9 cellular contexts compared by ENCODE assay signal in the genomic region with DNA sequence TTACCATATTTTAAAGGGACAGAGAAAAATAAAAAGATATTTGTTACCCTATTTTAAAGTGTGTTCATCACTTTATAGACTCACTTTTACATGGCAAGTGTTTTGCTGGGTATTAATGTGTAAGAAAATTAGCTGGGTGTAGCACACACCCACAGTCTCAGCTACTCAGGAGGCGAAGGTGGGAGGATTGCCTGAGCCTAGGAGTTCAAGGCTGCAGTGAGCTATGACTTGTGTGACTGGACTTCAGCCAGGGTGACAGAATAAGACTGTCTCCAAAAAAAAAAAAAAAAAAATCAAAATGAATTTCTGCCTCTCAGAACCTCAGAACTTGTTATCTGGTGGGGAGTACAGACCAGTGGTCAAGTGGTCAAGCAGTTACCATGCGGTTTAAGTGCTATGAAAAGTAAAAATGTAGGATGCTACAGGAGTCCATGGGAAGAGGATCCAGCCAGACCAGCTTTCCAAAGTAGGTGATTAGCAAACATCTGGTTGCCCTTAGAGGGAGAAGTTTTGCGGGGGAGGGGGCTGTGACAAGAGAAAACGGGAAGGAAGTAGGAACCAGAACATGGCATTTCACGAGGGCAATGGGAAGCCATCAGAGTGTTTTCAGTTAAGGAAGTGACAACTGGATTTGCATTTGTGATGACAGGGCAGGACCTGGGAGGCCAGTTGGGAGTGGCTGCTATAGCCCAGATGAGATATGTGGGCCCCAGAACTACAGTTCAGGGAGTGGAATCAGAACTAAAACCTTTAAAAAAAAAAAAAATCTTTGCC. TPM values are rescaled to one million over a fixed set of nuclear protein-coding genes. Genes with fewer than 3 reads are reported as not detected.
A peak's percentile ranks its signal among the peaks of the same experiment; 100 is the strongest.
DNase-seq lines count a peak whose midpoint lies in the region; ATAC-seq and TF ChIP-seq lines count a peak whose summit lies in the region.
"Had no signal": no experiment of that assay in that cellular context is flagged by ENCODE, and none has a peak within 500 bp of the region (broad histone marks: within the 10 kb centered on the region; RNA-seq: fewer than 3 reads in every experiment).

No MANE protein-coding gene starts in this region.

- H3K9me3 ChIP-seq in upper lobe of left lung = no peaks in the 10 kb centered on the region
- H3K9me3 ChIP-seq: A549 had no signal

- H3K23ac ChIP-seq in mesendoderm (ENCODE audit: low read length) = no peak overlapping the region

- no CpG with 5 or more reads among the region's 5 CpGs for WGBS in mesendoderm (ENCODE audit: extremely low coverage, insufficient coverage, low lambda C conversion rate)
- WGBS in upper lobe of left lung, 2 donors = 43 to 47% methylated on average over 5 of the region's 5 CpGs

- H3K4me3 ChIP-seq in mesendoderm (ENCODE audit: low read length) (no peak overlapping the region), upper lobe of left lung (no peak overlapping the region)
- H3K4me3 ChIP-seq: A549 had no signal

- no peak overlapping the region for H3K4me2 ChIP-seq in mesendoderm (ENCODE audit: low read length)
- H3K4me2 ChIP-seq: A549 had no signal

- DNase-seq in activated CD4-positive, alpha-beta T cell treated with anti-CD3 and anti-CD28 coated beads, Interleukin-2, amount 10 ng/mL, durations not matched to agents 7 days and 5 days = no peak
- DNase-seq in activated CD4-positive, alpha-beta T cell treated with anti-CD3 and anti-CD28 coated beads for 4 hours = no peak
- DNase-seq in erythroblast (lab: John Stamatoyannopoulos, UW) (peak; percentile 19 to 58), mesendoderm (peak; percentile 76), upper lobe of left lung (peak in 1 of 2 donors; percentile 81), NAMALWA (ENCODE audit: low spot score) (no peak)

- no peak overlapping the region for H2BK120ac ChIP-seq in mesendoderm (ENCODE audit: low read depth, low read length)

- no peak for TF ChIP-seq POLR2A in erythroblast (IDR thresholded peaks at IDR 0.05; ENCODE audit: low read length)
- peak in 1 of 4 donors; percentile 25 for TF ChIP-seq POLR2A in upper lobe of left lung (IDR thresholded peaks at IDR 0.05)

- POLR2A ChIA-PET in activated CD4-positive, alpha-beta T cell treated with anti-CD3 and anti-CD28 coated beads, Interleukin-2, amount 10 ng/mL, durations not matched to agents 7 days and 5 days (lab: Charles Lee) = no interaction called here

- H3K4me1 ChIP-seq in mesendoderm (ENCODE audit: control insufficient read depth, low read depth, low read length) (peaks cover 2% of the 10 kb centered on the region), upper lobe of left lung (peaks cover 3 to 35% (median 23%) of the 10 kb centered on the region in 4 donors)

- H3K79me2 ChIP-seq in mesendoderm (ENCODE audit: control insufficient read depth, insufficient read depth, low read length) = no peaks in the 10 kb centered on the region

- CTCF ChIA-PET in activated CD4-positive, alpha-beta T cell treated with anti-CD3 and anti-CD28 coated beads, Interleukin-2, amount 10 ng/mL, durations not matched to agents 7 days and 5 days (lab: Charles Lee) = interaction anchor here (0.6 to 3.1 kb wide), 5 partner anchors 9 to 1850 kb away, joined by 3 to 10 read pairs (median 3); a partner anchor contains a TSS

- H2BK15ac ChIP-seq in mesendoderm (replicated peaks; ENCODE audit: low read depth) = no peak overlapping the region

- H4K8ac ChIP-seq in mesendoderm (ENCODE audit: low read depth, low read length) = no peak overlapping the region

- no peak overlapping the region for H3K18ac ChIP-seq in mesendoderm (ENCODE audit: low read length)

- no peak for TF ChIP-seq CTCF in upper lobe of left lung (IDR thresholded peaks at IDR 0.05)

- H3K56ac ChIP-seq in mesendoderm (ENCODE audit: low read length) = no peak overlapping the region

- H3K36me3 ChIP-seq in mesendoderm (ENCODE audit: control insufficient read depth, insufficient read depth, low read length) (no peaks in the 10 kb centered on the region), upper lobe of left lung (peaks cover 4 to 27% (median 9%) of the 10 kb centered on the region in 4 donors)

- H2AK5ac ChIP-seq in mesendoderm (ENCODE audit: low read length) = no peak overlapping the region

- H4K5ac ChIP-seq in mesendoderm (ENCODE audit: low read length) = no peak overlapping the region

- H3K27ac ChIP-seq in mesendoderm (ENCODE audit: low read depth, low read length) = no peak overlapping the region
- H3K27ac ChIP-seq in upper lobe of left lung = peak overlapping the region; percentile 68 to 73 (median 68)
- H3K27ac ChIP-seq: A549 had no signal

- H3K27me3 ChIP-seq in mesendoderm (ENCODE audit: insufficient read depth, low read length, poor library complexity) (no peaks in the 10 kb centered on the region), upper lobe of left lung (no peaks in the 10 kb centered on the region)

- no peak overlapping the region for H3K9ac ChIP-seq in mesendoderm (ENCODE audit: low read length)

- H2BK5ac ChIP-seq in mesendoderm (ENCODE audit: low read length) = no peak overlapping the region

- peaks cover 17% of the 10 kb centered on the region for H3K4me1 Mint-ChIP-seq in activated CD4-positive, alpha-beta T cell treated with anti-CD3 and anti-CD28 coated beads, Interleukin-2, amount 10 ng/mL, durations not matched to agents 7 days and 5 days

- no peak overlapping the region for H3K4ac ChIP-seq in mesendoderm (ENCODE audit: low read depth, low read length)

- H3K36me3 Mint-ChIP-seq in activated CD4-positive, alpha-beta T cell treated with anti-CD3 and anti-CD28 coated beads, Interleukin-2, amount 10 ng/mL, durations not matched to agents 7 days and 5 days (ENCODE audit: low read depth) = peaks cover 20% of the 10 kb centered on the region

- H3K9me3 Mint-ChIP-seq in activated CD4-positive, alpha-beta T cell treated with anti-CD3 and anti-CD28 coated beads, Interleukin-2, amount 10 ng/mL, durations not matched to agents 7 days and 5 days = no peaks in the 10 kb centered on the region

- no peaks in the 10 kb centered on the region for H3K79me1 ChIP-seq in mesendoderm (ENCODE audit: low read length)

- peak in 1 of 4 donors; percentile 37 for TF ChIP-seq EP300 in upper lobe of left lung (IDR thresholded peaks at IDR 0.05)

- peaks cover 13% of the 10 kb centered on the region for H3K27me3 Mint-ChIP-seq in activated CD4-positive, alpha-beta T cell treated with anti-CD3 and anti-CD28 coated beads, Interleukin-2, amount 10 ng/mL, durations not matched to agents 7 days and 5 days

- peak overlapping the region; percentile 47 for H3K27ac Mint-ChIP-seq in activated CD4-positive, alpha-beta T cell treated with anti-CD3 and anti-CD28 coated beads, Interleukin-2, amount 10 ng/mL, durations not matched to agents 7 days and 5 days

- ATAC-seq in upper lobe of left lung (ENCODE audit: low FRiP score in 2 of 2) (peak; percentile 71 to 91), GM18498 (IDR thresholded peaks at IDR 0.05; ENCODE audit: unreplicated experiment) (no peak), GM18907 (IDR thresholded peaks at IDR 0.05; ENCODE audit: unreplicated experiment) (no peak)
- ATAC-seq: A549 had no signal

- H3K4me3 Mint-ChIP-seq in activated CD4-positive, alpha-beta T cell treated with anti-CD3 and anti-CD28 coated beads, Interleukin-2, amount 10 ng/mL, durations not matched to agents 7 days and 5 days = no peak overlapping the region

RNA-seq across cellular contexts. Expression of a gene that starts 13.9 kb away (rescaled TPM):
- 10 to 100 TPM; 22.7 to 29.1 TPM for total RNA-seq in activated CD4-positive, alpha-beta T cell treated with anti-CD3 and anti-CD28 coated beads, Interleukin-2, amount 10 ng/mL, durations not matched to agents 7 days and 5 days
- polyA plus RNA-seq in mesendoderm (2013, experiment 1 of 2) = 8.6 TPM
- polyA plus RNA-seq in mesendoderm (2013, experiment 2 of 2) = 7.9 TPM
- total RNA-seq in upper lobe of left lung = 10 to 100 TPM in 4 of 6 donors, 1 to 10 TPM in 2; 1.0 to 21.8 (median 15.4) TPM

RNA-seq across cellular contexts. Expression of a gene that starts 26.8 kb away (rescaled TPM):
- 10 to 100 TPM; 21.5 to 21.6 TPM for total RNA-seq in activated CD4-positive, alpha-beta T cell treated with anti-CD3 and anti-CD28 coated beads, Interleukin-2, amount 10 ng/mL, durations not matched to agents 7 days and 5 days
- polyA plus RNA-seq in mesendoderm (2013, experiment 1 of 2) = 16.3 TPM
- polyA plus RNA-seq in mesendoderm (2013, experiment 2 of 2) = 17.4 TPM
- 10 to 100 TPM; 15.0 to 59.7 (median 25.1) TPM for total RNA-seq in upper lobe of left lung

Comparison
In these comparisons a context has a peak if more than half of its experiments do, and no peak if none do; other contexts are left out.
1. DNase-seq: peak in erythroblast (2 of 2) and mesendoderm (single experiment); none in activated CD4-positive, alpha-beta T cell treated with anti-CD3 and anti-CD28 coated beads, Interleukin-2, amount 10 ng/mL, durations not matched to agents 7 days and 5 days (single experiment), activated CD4-positive, alpha-beta T cell treated with anti-CD3 and anti-CD28 coated beads for 4 hours (0 of 2) and NAMALWA (single experiment).
2. ATAC-seq: peak in upper lobe of left lung (2 of 2); none in GM18498 (single experiment) and GM18907 (single experiment).